25 cellular contexts compared by ENCODE assay signal in the genomic region with DNA sequence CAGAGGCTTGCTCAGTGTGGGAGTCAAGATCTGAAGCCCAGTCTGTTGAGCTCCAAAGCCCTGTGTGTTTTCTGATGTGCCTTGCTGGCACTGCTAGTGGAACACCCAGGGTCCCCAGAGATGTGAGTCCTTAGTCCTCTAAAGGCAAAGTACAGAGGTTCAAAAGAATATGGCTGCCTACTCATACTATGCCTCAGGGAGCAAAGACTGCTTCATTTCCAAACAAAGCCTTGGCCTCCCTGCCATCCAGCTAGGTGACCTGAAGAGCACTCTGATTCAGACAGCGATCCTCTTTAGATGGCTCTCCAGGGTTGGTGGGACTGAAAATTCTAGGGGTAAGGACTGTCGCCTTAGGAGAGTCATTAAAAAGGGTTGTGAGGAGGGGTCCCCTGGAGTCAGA. TPM values are rescaled to one million over a fixed set of nuclear protein-coding genes. Genes with fewer than 3 reads are reported as not detected.
A peak's percentile ranks its signal among the peaks of the same experiment; 100 is the strongest.
DNase-seq lines count a peak whose midpoint lies in the region; ATAC-seq, FAIRE-seq and TF ChIP-seq lines count a peak whose summit lies in the region.
"Had no signal": no experiment of that assay in that cellular context is flagged by ENCODE, and none has a peak within 500 bp of the region (broad histone marks: within the 10 kb centered on the region; RNA-seq: fewer than 3 reads in every experiment).

No MANE protein-coding gene starts in this region.

- peak overlapping the region; percentile 0 for H4K5ac ChIP-seq in mesendoderm (ENCODE audit: low read length)

- intact Hi-C loops in HepG2 (cut with micrococcal nuclease; ENCODE audit: unreplicated experiment) = loop anchor here (2.0 to 5.0 kb wide), 2 partner anchors 208 to 699 kb away; no protein-coding TSS in a partner anchor
- intact Hi-C loops in right lobe of liver (cut with DNase I) = loop anchor here in 1 of 2 donors (10.0 kb wide), 1 partner anchor 226 kb away; no protein-coding TSS in a partner anchor

- DNase-seq in HepG2 (ENCODE audit: low spot score) (no peak), right lobe of liver (no peak), mesendoderm (peak; percentile 38), trophoblast cell (no peak), amniotic stem cell (lab: John Stamatoyannopoulos, UW) (no peak)
- DNase-seq: 8988T, DND-41, KBM-7, MV-4-11, NCI-H1417, NCI-H187, NCI-H2107, NCI-H226, NCI-H524 treated with DMSO at 0.1 percent for 48 hours, PC-3, SIG-M5 had no signal

- WGBS in HepG2 (ENCODE audit: low lambda C conversion rate) = 29% methylated on average over 2 of the region's 2 CpGs
- WGBS in right lobe of liver (ENCODE audit: insufficient coverage, low coverage, low lambda C conversion rate, missing lambda C conversion rate) = 29% methylated on average over 2 of the region's 2 CpGs
- no CpG with 5 or more reads among the region's 2 CpGs for WGBS in mesendoderm (ENCODE audit: extremely low coverage, insufficient coverage, low lambda C conversion rate)
- WGBS in trophoblast cell (ENCODE audit: extremely low coverage, insufficient coverage, insufficient read length) = no CpG with 5 or more reads among the region's 2 CpGs

- no peaks in the 10 kb centered on the region for H4K20me1 ChIP-seq in HepG2 (ENCODE audit: insufficient read depth, low read length)

- CTCF ChIA-PET in HepG2 (lab: Yijun Ruan, JAX; ENCODE audit: low intra/inter-chr PET ratio, low total read pairs) = no interaction called here

- H3K23ac ChIP-seq in mesendoderm (ENCODE audit: low read length) (peak overlapping the region; percentile 15), trophoblast cell (ENCODE audit: low read length) (no peak overlapping the region)

- H3K4ac ChIP-seq in mesendoderm (ENCODE audit: low read depth, low read length) = peak overlapping the region; percentile 81
- peak overlapping the region; percentile 16 for H3K4ac ChIP-seq in trophoblast cell (ENCODE audit: low read depth, low read length)

- H3K14ac ChIP-seq in trophoblast cell (ENCODE audit: low read length) = no peak overlapping the region

- peak overlapping the region; percentile 56 for H4K91ac ChIP-seq in trophoblast cell (ENCODE audit: low read depth, low read length)

- H3K36me3 ChIP-seq in HepG2 (replicated peaks in 1 of 2; ENCODE audit: control insufficient read depth in 1 of 2, insufficient read depth in 2 of 2, low read length in 2 of 2) (no peaks in the 10 kb centered on the region), right lobe of liver (no peaks in the 10 kb centered on the region), mesendoderm (ENCODE audit: control insufficient read depth, insufficient read depth, low read length) (no peaks in the 10 kb centered on the region), trophoblast cell (ENCODE audit: control insufficient read depth in 1 of 2, insufficient read depth in 2 of 2, low read length in 2 of 2) (no peaks in the 10 kb centered on the region)

- H3K4me2 ChIP-seq in HepG2 (ENCODE audit: low read depth, low read length) = no peak overlapping the region
- H3K4me2 ChIP-seq in mesendoderm (ENCODE audit: low read length) = peak overlapping the region; percentile 6
- no peak overlapping the region for H3K4me2 ChIP-seq in trophoblast cell (ENCODE audit: low read length)

- POLR2A ChIA-PET in HepG2 (lab: Yijun Ruan, JAX) = no interaction called here

- no peak for TF ChIP-seq RAD21 in HepG2 (CRISPR knock-in tag; IDR thresholded peaks at IDR 0.05)

- H3K56ac ChIP-seq in mesendoderm (ENCODE audit: low read length) = peak overlapping the region; percentile 68

- no peak overlapping the region for H2AK5ac ChIP-seq in mesendoderm (ENCODE audit: low read length)
- H2AK5ac ChIP-seq in trophoblast cell (ENCODE audit: low read length) = no peak overlapping the region

- H2BK120ac ChIP-seq in mesendoderm (ENCODE audit: low read depth, low read length) (no peak overlapping the region), trophoblast cell (ENCODE audit: insufficient read depth, low read length, poor library complexity) (no peak overlapping the region)

- H2AFZ ChIP-seq in HepG2 (ENCODE audit: low read length) (no peak overlapping the region), trophoblast cell (ENCODE audit: insufficient read depth, low read length, poor library complexity) (no peak overlapping the region)
- H2AFZ ChIP-seq: GM23338 had no signal

- H3K27ac ChIP-seq in HepG2 (ENCODE audit: extremely low read length, insufficient read depth, low read length) = no peak overlapping the region
- no peak overlapping the region for H3K27ac ChIP-seq in right lobe of liver
- H3K27ac ChIP-seq in mesendoderm (ENCODE audit: low read depth, low read length) = no peak overlapping the region
- H3K27ac ChIP-seq in trophoblast cell (ENCODE audit: low read depth, low read length) = no peak overlapping the region
- H3K27ac ChIP-seq: RWPE1 had no signal

- peak overlapping the region; percentile 25 for H3K18ac ChIP-seq in mesendoderm (ENCODE audit: low read length)
- H3K18ac ChIP-seq in trophoblast cell (ENCODE audit: low read length) = no peak overlapping the region

- BruUV-seq in HepG2 (replicated peaks; lab: Mats Ljungman, UMichigan) = TSS peak; percentile 36

- no peaks in the 10 kb centered on the region for H3K9me3 ChIP-seq in HepG2 (ENCODE audit: low read length)
- H3K9me3 ChIP-seq in right lobe of liver = no peaks in the 10 kb centered on the region
- no peaks in the 10 kb centered on the region for H3K9me3 ChIP-seq in trophoblast cell (ENCODE audit: insufficient read depth, low read depth, low read length)

- H3K4me1 ChIP-seq in HepG2 (ENCODE audit: insufficient read depth, low read length) = peaks cover 38% of the 10 kb centered on the region
- H3K4me1 ChIP-seq in right lobe of liver = no peaks in the 10 kb centered on the region
- peaks cover 10% of the 10 kb centered on the region for H3K4me1 ChIP-seq in mesendoderm (ENCODE audit: control insufficient read depth, low read depth, low read length)
- peaks cover 5 to 6% of the 10 kb centered on the region in 2 experiments for H3K4me1 ChIP-seq in trophoblast cell (ENCODE audit: control insufficient read depth in 1 of 2, insufficient read depth in 2 of 2, low read length in 2 of 2)

- ATAC-seq in HepG2 = no peak
- ATAC-seq in right lobe of liver = no peak
- ATAC-seq in HG03196 (IDR thresholded peaks at IDR 0.05; ENCODE audit: unreplicated experiment) = no peak
- no peak for ATAC-seq in GM19351 (IDR thresholded peaks at IDR 0.05; ENCODE audit: unreplicated experiment)
- ATAC-seq in GM18517 (IDR thresholded peaks at IDR 0.05; ENCODE audit: unreplicated experiment) = no peak
- ATAC-seq: GM23338, HCT116, PC-3 had no signal

- H4K12ac ChIP-seq in trophoblast cell (ENCODE audit: low read depth, low read length) = no peak overlapping the region

- H3K79me1 ChIP-seq in mesendoderm (ENCODE audit: low read length) (no peaks in the 10 kb centered on the region), trophoblast cell (ENCODE audit: low read length) (peaks cover 4% of the 10 kb centered on the region)

- no peak for FAIRE-seq in HepG2 (lab: Jason Lieb, UNC)
- FAIRE-seq: G401.6, GM19239 had no signal

- H2BK5ac ChIP-seq in mesendoderm (ENCODE audit: low read length) (peak overlapping the region; percentile 15), trophoblast cell (ENCODE audit: low read depth, low read length, poor library complexity) (no peak overlapping the region)

- H3K4me3 ChIP-seq in HepG2 (replicated peaks in 1 of 3; ENCODE audit: insufficient read depth in 1 of 3, low read depth in 2 of 3, low read length in 3 of 3) (no peak overlapping the region), right lobe of liver (no peak overlapping the region), mesendoderm (ENCODE audit: low read length) (no peak overlapping the region), trophoblast cell (ENCODE audit: low read depth, low read length) (no peak overlapping the region)

- TF ChIP-seq POLR2A in HepG2 (IDR thresholded peaks at IDR 0.05; ENCODE audit: insufficient read depth in 1 of 2, low read depth in 2 of 2, low read length in 2 of 2) (no peak), right lobe of liver (IDR thresholded peaks at IDR 0.05) (no peak)

- in situ Hi-C loops in HepG2 (cut with HindIII; ENCODE audit: extremely low pct_ligation_motif_present, low pct_unique_long_range_greater_than_20kb) = loop anchor here (25.0 kb wide), 1 partner anchor 384 kb away; the partner anchor contains the start of gene SPEF2

- no peak for TF ChIP-seq EP300 in HepG2 (IDR thresholded peaks at IDR 0.05; ENCODE audit: low read depth in 2 of 2, low read length in 2 of 2)
- TF ChIP-seq EP300 in HepG2 (CRISPR knock-in tag; IDR thresholded peaks at IDR 0.05; ENCODE audit: borderline replicate concordance) = no peak

- H2BK15ac ChIP-seq in mesendoderm (replicated peaks; ENCODE audit: low read depth) = no peak overlapping the region

- H4K8ac ChIP-seq in mesendoderm (ENCODE audit: low read depth, low read length) (no peak overlapping the region), trophoblast cell (ENCODE audit: low read depth, low read length) (no peak overlapping the region)

- TF ChIP-seq CTCF in HepG2 (CRISPR knock-in tag; IDR thresholded peaks at IDR 0.05) = no peak
- no peak for TF ChIP-seq CTCF in right lobe of liver (IDR thresholded peaks at IDR 0.05)

- H3K79me2 ChIP-seq in HepG2 (ENCODE audit: insufficient read depth, low read length) = no peaks in the 10 kb centered on the region
- no peaks in the 10 kb centered on the region for H3K79me2 ChIP-seq in mesendoderm (ENCODE audit: control insufficient read depth, insufficient read depth, low read length)
- peaks cover 3% of the 10 kb centered on the region for H3K79me2 ChIP-seq in trophoblast cell (ENCODE audit: control insufficient read depth, insufficient read depth, low read length, poor library complexity)

- H3K27me3 ChIP-seq in HepG2 (ENCODE audit: control insufficient read depth in 1 of 2, insufficient read depth in 2 of 2, low read length in 2 of 2) (no peaks in the 10 kb centered on the region), right lobe of liver (no peaks in the 10 kb centered on the region), mesendoderm (ENCODE audit: insufficient read depth, low read length, poor library complexity) (no peaks in the 10 kb centered on the region), trophoblast cell (ENCODE audit: insufficient read depth, low read length) (no peaks in the 10 kb centered on the region)

- H2BK12ac ChIP-seq in trophoblast cell (ENCODE audit: low read length) = no peak overlapping the region

- H3K9ac ChIP-seq in HepG2 (ENCODE audit: insufficient read depth, low read depth, low read length) (no peak overlapping the region), mesendoderm (ENCODE audit: low read length) (peak overlapping the region; percentile 40), trophoblast cell (ENCODE audit: low read length) (no peak overlapping the region)

RNA-seq across cellular contexts. Expression of gene PRLR, which starts 2.0 kb away (rescaled TPM):
- total RNA-seq in HepG2 (2016; rRNA removed; fragmentation: Illumina TruSeq; extraction: Trizol) (13.3 and 22.2 TPM in 2 replicates), right lobe of liver (10 to 100 TPM in 5 of 6 experiments, 1 to 10 TPM in 1; 7.4 to 26.8 (median 15.1) TPM)
- 1.4 and 1.9 TPM in 2 replicates for total RNA-seq in HepG2 (2016; cell fraction: cytosol; rRNA removed; fragmentation: Illumina TruSeq; extraction: Trizol; ENCODE audit: low read depth)
- total RNA-seq in HepG2 (2016; cell fraction: insoluble cytoplasmic fraction; rRNA removed; fragmentation: Illumina TruSeq; extraction: Trizol) = 14.7 and 22.1 TPM in 2 replicates
- 4.3 and 4.4 TPM in 2 replicates for total RNA-seq in HepG2 (2016; cell fraction: membrane; rRNA removed; fragmentation: Illumina TruSeq; extraction: Trizol)
- 18.5 and 19.5 TPM in 2 replicates for total RNA-seq in HepG2 (2016; cell fraction: nucleus; rRNA removed; fragmentation: Illumina TruSeq; extraction: Trizol)
- 7.8 and 12.2 TPM in 2 replicates for polyA plus RNA-seq in HepG2 (2011; rRNA removed)
- polyA plus RNA-seq in HepG2 (2011; cell fraction: cytosol; rRNA removed) = 6.5 and 6.8 TPM in 2 replicates
- polyA plus RNA-seq in HepG2 (2011; cell fraction: nucleus; rRNA removed) = 6.8 and 8.4 TPM in 2 replicates
- 14.2 and 21.9 TPM in 2 replicates for polyA plus RNA-seq in HepG2 (2012)
- polyA plus RNA-seq in HepG2 (2016; cell fraction: cytosol; fragmentation: Illumina TruSeq; extraction: Trizol; ENCODE audit: low read depth) = 0.12 and 0.35 TPM in 2 replicates
- polyA plus RNA-seq in HepG2 (2016; cell fraction: insoluble cytoplasmic fraction; fragmentation: Illumina TruSeq; extraction: Trizol; ENCODE audit: low read depth) = 5.9 and 6.2 TPM in 2 replicates
- 0.72 and 0.98 TPM in 2 replicates for polyA plus RNA-seq in HepG2 (2016; cell fraction: membrane; fragmentation: Illumina TruSeq; extraction: Trizol; ENCODE audit: low read depth)
- polyA plus RNA-seq in HepG2 (2016; cell fraction: nucleus; fragmentation: Illumina TruSeq; extraction: Trizol; ENCODE audit: insufficient read depth, low read depth) = 7.4 and 7.8 TPM in 2 replicates
- 38.1 TPM in 1 of 2 replicates, not detected in the other for polyA minus RNA-seq in HepG2 (2011; rRNA and poly(A)+ RNA removed; ENCODE audit: low replicate concordance)
- polyA minus RNA-seq in HepG2 (2011; cell fraction: cytosol; rRNA and poly(A)+ RNA removed) = 21.3 and 25.0 TPM in 2 replicates
- polyA minus RNA-seq in HepG2 (2011; cell fraction: nucleus; rRNA and poly(A)+ RNA removed) = 27.4 and 36.7 TPM in 2 replicates
- 2.4 TPM for polyA plus RNA-seq in mesendoderm (2013, experiment 1 of 2)
- polyA plus RNA-seq in mesendoderm (2013, experiment 2 of 2) = 2.5 TPM
- 7.2 and 7.7 TPM in 2 replicates for polyA plus RNA-seq in trophoblast cell (2013)
- polyA plus RNA-seq: AG04450 had no signal
